8 cellular contexts compared by ENCODE assay signal in genomic region chr10:131900350-131901152, GRCh38. TPM values are rescaled to one million over a fixed set of nuclear protein-coding genes. Genes with fewer than 3 reads are reported as not detected.
DNase-seq lines count a peak whose midpoint lies in the region; ATAC-seq and TF ChIP-seq lines count a peak whose summit lies in the region.

Gene PPP2R2D (plus strand): TSS chr10:131901008. CDS start chr10:131901149, 141 bp downstream.

- peaks cover 18 to 46% of the 10 kb centered on the region in 2 donors for H3K4me1 ChIP-seq in left lung

- peak within 1 kb of the TSS; percentile 91 to 93 for H3K27ac ChIP-seq in left lung

- peak; percentile 17 for DNase-seq in BJ (ENCODE audit: low read depth)
- DNase-seq in GM19240 (ENCODE audit: insufficient read length, low spot score) = peak; percentile 97
- peak; percentile 63 to 94 for DNase-seq in NCI-H526 (lab: John Stamatoyannopoulos, UW)
- DNase-seq in activated CD4-positive, alpha-beta T cell treated with anti-CD3 and anti-CD28 coated beads, Interleukin-2, amount 50 U/mL, for 24 hours (ENCODE audit: low read depth in 1 of 2, low spot score in 1 of 2) = peak; percentile 89 to 92
- peak; percentile 95 to 98 for DNase-seq in left lung
- peak; percentile 90 to 95 for DNase-seq in stimulated activated CD4-positive, alpha-beta T cell treated with anti-CD3 and anti-CD28 coated beads, Interleukin-2, amount 100 ng/mL, for 48 hours

- ATAC-seq in HG03457 (IDR thresholded peaks at IDR 0.05; ENCODE audit: unreplicated experiment) (peak; percentile 85), left lung (peak; percentile 98)

- H3K9me3 Mint-ChIP-seq in dendritic cell treated with granulocyte-macrophage colony-stimulating factor and Interleukin-4, amounts not matched to agents 40 ng/mL and 50 ng/mL, for 4 days = no peaks in the 10 kb centered on the region

- peaks cover 18% of the 10 kb centered on the region for H3K36me3 Mint-ChIP-seq in dendritic cell treated with granulocyte-macrophage colony-stimulating factor and Interleukin-4, amounts not matched to agents 40 ng/mL and 50 ng/mL, for 4 days (ENCODE audit: low read depth)

- H3K36me3 ChIP-seq in BJ (ENCODE audit: control insufficient read depth, insufficient read depth, low read length) (peaks cover 1% of the 10 kb centered on the region; the same call in 1 of the 2 replicates), left lung (peaks cover 0 to 1% of the 10 kb centered on the region in 2 donors)

- no peak for TF ChIP-seq CTCF in BJ (IDR thresholded peaks at IDR 0.05; ENCODE audit: insufficient read depth, low read depth, low read length)
- no peak for TF ChIP-seq CTCF in left lung (IDR thresholded peaks at IDR 0.05)

- CTCF ChIA-PET in BJ (lab: Yijun Ruan, JAX) = interaction anchor here (2.0 to 2.4 kb wide), 3 partner anchors 13 to 122 kb away, joined by 5 to 20 read pairs (median 16); no protein-coding TSS in a partner anchor

- POLR2A ChIA-PET in BJ (lab: Charles Lee) = no interaction called here

- peak within 1 kb of the TSS; percentile 78 for H3K4me3 Mint-ChIP-seq in dendritic cell treated with granulocyte-macrophage colony-stimulating factor and Interleukin-4, amounts not matched to agents 40 ng/mL and 50 ng/mL, for 4 days

- peak within 1 kb of the TSS; percentile 84 for H3K4me3 ChIP-seq in BJ (ENCODE audit: low read depth, low read length)
- peak within 1 kb of the TSS; percentile 58 to 88 for H3K4me3 ChIP-seq in left lung

- H3K27me3 ChIP-seq in BJ (ENCODE audit: control insufficient read depth, insufficient read depth, low read length) (peaks cover 10% of the 10 kb centered on the region), left lung (peaks cover 8 to 23% of the 10 kb centered on the region in 2 donors)

- intact Hi-C loops in dendritic cell treated with granulocyte-macrophage colony-stimulating factor and Interleukin-4, amounts not matched to agents 40 ng/mL and 50 ng/mL, for 4 days (cut with micrococcal nuclease) = loop anchor here (1.0 to 5.0 kb wide), 2 partner anchors 82 to 122 kb away; no protein-coding TSS in a partner anchor
- intact Hi-C loops in left lung (cut with DNase I) = no loop called here

- H3K27me3 Mint-ChIP-seq in dendritic cell treated with granulocyte-macrophage colony-stimulating factor and Interleukin-4, amounts not matched to agents 40 ng/mL and 50 ng/mL, for 4 days = peaks cover 20% of the 10 kb centered on the region

- H3K27ac Mint-ChIP-seq in dendritic cell treated with granulocyte-macrophage colony-stimulating factor and Interleukin-4, amounts not matched to agents 40 ng/mL and 50 ng/mL, for 4 days = peak within 1 kb of the TSS; percentile 79

- H3K9me3 ChIP-seq in left lung = no peaks in the 10 kb centered on the region

- peaks cover 44% of the 10 kb centered on the region for H3K4me1 Mint-ChIP-seq in dendritic cell treated with granulocyte-macrophage colony-stimulating factor and Interleukin-4, amounts not matched to agents 40 ng/mL and 50 ng/mL, for 4 days (ENCODE audit: low read depth)

RNA-seq across cellular contexts. Expression of gene PPP2R2D, which starts in this region (rescaled TPM):
- polyA plus RNA-seq in BJ (2011; rRNA removed) = 27.6 and 31.2 TPM in 2 replicates
- 24.8 and 26.9 TPM in 2 replicates for polyA minus RNA-seq in BJ (2011; rRNA and poly(A)+ RNA removed)
- total RNA-seq in left lung = 10 to 100 TPM; 22.7 to 24.3 TPM

Comparison
In these comparisons a context has a peak if more than half of its experiments do, and no peak if none do; other contexts are left out.
1. Peak in every context shown above with its lines: DNase-seq, ATAC-seq, H3K4me3 ChIP-seq and H3K27ac ChIP-seq.
2. DNase-seq: peak in every context shown above with its lines; median percentile 97 in GM19240; 96 in left lung; 92 in stimulated activated CD4-positive, alpha-beta T cell treated with anti-CD3 and anti-CD28 coated beads, Interleukin-2, amount 100 ng/mL, for 48 hours; 90 in activated CD4-positive, alpha-beta T cell treated with anti-CD3 and anti-CD28 coated beads, Interleukin-2, amount 50 U/mL, for 24 hours; 78 in NCI-H526; 17 in BJ.